Comparison of ENCODE assay signal across 28 cellular contexts in genomic region chr10:14146501-14146900, GRCh38.
DNase-seq lines count a peak whose midpoint lies in the region; ATAC-seq and TF ChIP-seq lines count a peak whose summit lies in the region.
"Had no signal": no experiment of that assay in that cellular context is flagged by ENCODE, and none has a peak within 500 bp of the region (broad histone marks: within the 10 kb centered on the region; RNA-seq: fewer than 3 reads in every experiment).

No MANE protein-coding gene starts in this region.

- DNase-seq in AG04450 (ENCODE audit: low read depth, low spot score) = peak; percentile 18
- peak; percentile 77 for DNase-seq in IMR-90
- peak; percentile 12 for DNase-seq in adipocyte (ENCODE audit: low read depth)
- peak; percentile 34 for DNase-seq in iris pigment epithelial cell (ENCODE audit: low read depth)
- no peak for DNase-seq in NCI-H2029 (lab: John Stamatoyannopoulos, UW)
- no peak for DNase-seq in stimulated activated CD4-positive, alpha-beta T cell treated with anti-CD3 and anti-CD28 coated beads, Interleukin-4, amount 100 ng/mL, for 24 hours
- DNase-seq: activated B cell treated with CpG ODN at 0.5 μM for 24 hours; activated CD4-positive, alpha-beta T cell treated with anti-CD3 and anti-CD28 coated beads, Interleukin-2, amount 50 U/mL, for 4 hours; activated naive CD4-positive, alpha-beta T cell treated with anti-CD3 and anti-CD28 coated beads, Interleukin-2, amount 10 ng/mL, durations not matched to agents 7 days and 5 days; amygdala; colonic mucosa; hypothalamus; immature natural killer cell; KBM-7; left lung; mesendoderm; natural killer cell; NCI-H2107; occipital lobe; OCI-M1; SIG-M5; T-helper 9 cell had no signal

- H3K79me1 ChIP-seq in IMR-90 (ENCODE audit: low read depth in 1 of 2, low read length in 2 of 2) = no peaks in the 10 kb centered on the region

- ATAC-seq in IMR-90 (ENCODE audit: low read depth) (peak; percentile 72), HG03095 (IDR thresholded peaks at IDR 0.05; ENCODE audit: unreplicated experiment) (no peak), GM19455 (IDR thresholded peaks at IDR 0.05; ENCODE audit: unreplicated experiment) (no peak)
- ATAC-seq: A549, esophagus mucosa, left lung, natural killer cell had no signal

- H3K23ac ChIP-seq in IMR-90 (ENCODE audit: low read depth, low read length) = peak overlapping the region; percentile 78; the same call in 1 of the 2 replicates

- H3K27me3 ChIP-seq in AG04450 (ENCODE audit: control insufficient read depth, insufficient read depth, low read length) (no peaks in the 10 kb centered on the region), IMR-90 (ENCODE audit: control insufficient read depth, insufficient read depth, low read length) (no peaks in the 10 kb centered on the region), adipocyte (replicated peaks; ENCODE audit: control insufficient read depth, insufficient read depth, low read length) (peaks cover 44% of the 10 kb centered on the region)
- H3K27me3 ChIP-seq: colonic mucosa had no signal

- peak overlapping the region; percentile 89 for H2BK120ac ChIP-seq in IMR-90 (ENCODE audit: low read depth, low read length)

- H2AK5ac ChIP-seq in IMR-90 (ENCODE audit: low read depth, low read length) = peak overlapping the region; percentile 11; the same call in 1 of the 2 replicates

- POLR2A ChIA-PET in AG04450 (lab: Yijun Ruan, JAX) = no interaction called here
- POLR2A ChIA-PET in IMR-90 (lab: Charles Lee; ENCODE audit: unreplicated experiment) = no interaction called here

- peak overlapping the region; percentile 58 for H3K14ac ChIP-seq in IMR-90 (replicated peaks; ENCODE audit: low read depth, low read length)

- peak overlapping the region; percentile 55; the same call in 2 of the 3 replicates for H2BK15ac ChIP-seq in IMR-90 (ENCODE audit: low read depth, low read length)

- TF ChIP-seq RAD21 in IMR-90 (IDR thresholded peaks at IDR 0.05; ENCODE audit: low read length) = no peak

- no peak overlapping the region for H2AK9ac ChIP-seq in IMR-90 (replicated peaks; ENCODE audit: low read depth, low read length, poor library complexity)

- TF ChIP-seq CTCF in AG04450 (IDR thresholded peaks at IDR 0.05; ENCODE audit: low read depth, low read length) (no peak), IMR-90 (conservative IDR thresholded peaks at IDR 0.05; ENCODE audit: low read depth, low read length) (no peak)

- CTCF ChIA-PET in AG04450 (lab: Charles Lee) = no interaction called here
- CTCF ChIA-PET in IMR-90 (lab: Yijun Ruan, JAX) = no interaction called here

- peak overlapping the region; percentile 25; the same call in 1 of the 2 replicates for H3K9ac ChIP-seq in IMR-90 (ENCODE audit: low read depth, low read length)
- no peak overlapping the region for H3K9ac ChIP-seq in adipocyte (ENCODE audit: low read length)

- WGBS in IMR-90 (ENCODE audit: extremely low coverage in 2 of 2, insufficient read length in 1 of 2), 2 experiments = 58% methylated on average over 2 of the region's 4 CpGs; no CpG with 5 or more reads in 1 of the 2 experiments

- H3K4me1 ChIP-seq in IMR-90 (ENCODE audit: control insufficient read depth, insufficient read depth, low read length) (peaks cover 19% of the 10 kb centered on the region), adipocyte (ENCODE audit: control insufficient read depth, insufficient read depth, low read length) (no peaks in the 10 kb centered on the region)
- H3K4me1 ChIP-seq: A549, colonic mucosa, left lung had no signal

- peak overlapping the region; percentile 3 for H2AFZ ChIP-seq in IMR-90 (replicated peaks; ENCODE audit: low read length, poor library complexity)

- H3K4ac ChIP-seq in IMR-90 (ENCODE audit: low read depth, low read length) = peak overlapping the region; percentile 51

- peak overlapping the region; percentile 62 for H2BK20ac ChIP-seq in IMR-90 (ENCODE audit: low read depth, low read length)

- peaks cover 8% of the 10 kb centered on the region for H3K9me1 ChIP-seq in IMR-90 (ENCODE audit: insufficient read depth, low read length)

- H4K8ac ChIP-seq in IMR-90 (ENCODE audit: low read depth in 2 of 2, low read length in 2 of 2) = peak overlapping the region; percentile 7 to 91

- peak overlapping the region; percentile 85 for H4K5ac ChIP-seq in IMR-90 (ENCODE audit: low read depth, low read length)

- H3K4me2 ChIP-seq in IMR-90 (ENCODE audit: low read depth, low read length) = peak overlapping the region; percentile 82
- H3K4me2 ChIP-seq: A549 had no signal

- H3K4me3 ChIP-seq in AG04450 (ENCODE audit: low read depth, low read length) = 0 out of 2 replicates have a peak overlapping the region, but pooled peaks have one; percentile 3
- H3K4me3 ChIP-seq in IMR-90 (ENCODE audit: insufficient read depth, low read depth, low read length) = peak overlapping the region; percentile 13; the same call in 1 of the 2 replicates
- no peak overlapping the region for H3K4me3 ChIP-seq in adipocyte (ENCODE audit: low read length)
- H3K4me3 ChIP-seq: A549, colonic mucosa, left lung, skin epidermis, thoracic aorta had no signal

- H3K9me3 ChIP-seq in AG04450 (ENCODE audit: control insufficient read depth, insufficient read depth, low read length) (no peaks in the 10 kb centered on the region), IMR-90 (ENCODE audit: control insufficient read depth, insufficient read depth, low read length) (no peaks in the 10 kb centered on the region), adipocyte (ENCODE audit: control insufficient read depth, low read length) (no peaks in the 10 kb centered on the region)
- H3K9me3 ChIP-seq: A549, colonic mucosa, left lung, thoracic aorta had no signal

- peak overlapping the region; percentile 100 for H2BK5ac ChIP-seq in IMR-90 (ENCODE audit: low read depth, low read length, poor library complexity, severe bottlenecking)

- in situ Hi-C loops in IMR-90 (cut with MboI; ENCODE audit: low sequenced_read_pairs) = no loop called here

- peak overlapping the region; percentile 37 for H4K91ac ChIP-seq in IMR-90 (ENCODE audit: insufficient read depth, low read depth, low read length)

- dilution Hi-C loops in IMR-90 (cut with HindIII; ENCODE audit: low sequenced_read_pairs, unreplicated experiment) = no loop called here

- no peaks in the 10 kb centered on the region for H3K36me3 ChIP-seq in IMR-90 (ENCODE audit: control insufficient read depth, insufficient read depth, low read length)
- no peaks in the 10 kb centered on the region for H3K36me3 ChIP-seq in adipocyte (ENCODE audit: control insufficient read depth, insufficient read depth, low read length, severe bottlenecking)
- H3K36me3 ChIP-seq: colonic mucosa, left lung, thoracic aorta had no signal

- BruUV-seq in IMR-90 (replicated peaks; lab: Mats Ljungman, UMichigan) = no TSS peak

- no peak for TF ChIP-seq POLR2A in IMR-90 (IDR thresholded peaks at IDR 0.05; ENCODE audit: low read depth, low read length)

- H3K27ac ChIP-seq in AG04450 (ENCODE audit: low read depth, low read length) (peak overlapping the region; percentile 63), IMR-90 (ENCODE audit: insufficient read depth, low read length) (peak overlapping the region; percentile 55)
- H3K27ac ChIP-seq: A549, colonic mucosa, left lung, skin epidermis, thoracic aorta had no signal

- intact Hi-C loops in IMR-90 (cut with micrococcal nuclease) = no loop called here

- H4K20me1 ChIP-seq in IMR-90 (ENCODE audit: insufficient read depth, low read length) = no peaks in the 10 kb centered on the region

- H3K56ac ChIP-seq in IMR-90 (ENCODE audit: extremely low read depth, insufficient read depth, low read length) = peak overlapping the region; percentile 78

- H3K18ac ChIP-seq in IMR-90 (ENCODE audit: low read depth, low read length) = peak overlapping the region; percentile 95

TF ChIP-seq in IMR-90, 13 proteins besides CTCF, POLR2A, EP300 and RAD21:
- TF ChIP-seq MAFK (IDR thresholded peaks at IDR 0.05; ENCODE audit: low read depth, low read length) (no peak), USF2 (IDR thresholded peaks at IDR 0.05; ENCODE audit: low read depth, low read length) (no peak), CEBPB (IDR thresholded peaks at IDR 0.05; ENCODE audit: low read depth, low read length) (peak; percentile 49; the same call in 1 of the 2 replicates), BHLHE40 (IDR thresholded peaks at IDR 0.05; ENCODE audit: low read depth, low read length) (peak; percentile 14; the same call in 1 of the 2 replicates)

Comparison
In these comparisons a context has a peak if more than half of its experiments do, and no peak if none do; other contexts are left out.
1. DNase-seq: peak in AG04450 (single experiment), IMR-90 (single experiment), adipocyte (single experiment) and iris pigment epithelial cell (single experiment); none in NCI-H2029 (single experiment) and stimulated activated CD4-positive, alpha-beta T cell treated with anti-CD3 and anti-CD28 coated beads, Interleukin-4, amount 100 ng/mL, for 24 hours (single experiment).